ENCODE assay signal across 15 cellular contexts in the genomic region with DNA sequence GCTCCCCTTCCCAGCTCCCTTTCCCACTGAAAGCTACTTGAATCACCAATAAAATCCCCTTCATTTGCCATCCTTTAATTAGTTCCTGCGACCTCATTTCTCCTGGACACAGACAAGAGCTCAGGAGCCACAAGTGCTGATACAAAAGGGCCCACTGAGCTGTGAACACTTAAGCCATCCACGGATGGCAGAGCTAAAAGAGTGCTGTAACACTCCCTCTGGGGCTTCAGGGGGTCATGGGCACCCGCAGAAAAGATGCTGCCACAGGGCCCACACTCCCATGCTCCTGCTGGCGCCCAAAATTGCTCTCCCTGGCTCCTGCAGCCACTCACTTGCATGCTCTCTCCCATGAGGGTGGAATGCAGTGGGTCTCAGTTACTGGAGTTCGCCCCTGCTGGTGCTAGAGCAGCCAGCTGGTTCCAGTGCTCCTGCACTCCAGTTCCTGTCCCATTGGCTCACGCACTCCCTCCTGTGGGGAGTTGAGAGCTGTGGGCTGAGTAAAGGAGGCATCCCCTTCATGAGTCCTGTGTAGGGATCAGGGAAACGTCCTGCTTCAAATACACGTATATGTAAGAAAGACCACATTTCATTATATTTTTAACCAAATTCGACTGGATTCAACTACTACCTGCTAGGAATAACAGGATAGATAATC.
DNase-seq lines count a peak whose midpoint lies in the region; ATAC-seq lines count a peak whose summit lies in the region.
"Had no signal": no experiment of that assay in that cellular context is flagged by ENCODE, and none has a peak within 500 bp of the region (broad histone marks: within the 10 kb centered on the region; RNA-seq: fewer than 3 reads in every experiment).

No MANE protein-coding gene starts in this region.

- ATAC-seq in GM21515 (IDR thresholded peaks at IDR 0.05; ENCODE audit: unreplicated experiment) (no peak), left ventricle myocardium superior (no peak)
- ATAC-seq: activated T-cell treated with anti-CD3 and anti-CD28 coated beads, Interleukin-2, amount 50 U/mL, for 72 hours had no signal

- intact Hi-C loops in left ventricle myocardium superior (cut with micrococcal nuclease), result no loop called here

- peak; percentile 53 for DNase-seq in ELF-1 (ENCODE audit: low read depth, low spot score)
- DNase-seq in HT1080 (ENCODE audit: low read depth), result peak; percentile 48
- DNase-seq in SK-N-DZ (ENCODE audit: low spot score), result peak; percentile 10
- peak; percentile 25 for DNase-seq in iPS DF 4.7 (ENCODE audit: extremely low read depth, low spot score)
- no peak for DNase-seq in Ammon's horn (ENCODE audit: low spot score)
- no peak for DNase-seq in left ventricle myocardium superior
- no peak for DNase-seq in effector CD4-positive, alpha-beta T cell
- DNase-seq: activated CD4-positive, alpha-beta T cell treated with anti-CD3 and anti-CD28 coated beads for 4 hours; activated T-cell treated with anti-CD3 and anti-CD28 coated beads, Interleukin-2, amount 50 U/mL, for 72 hours; adrenal gland; CD4-positive, alpha-beta T cell; mesenchymal stem cell; NCI-H146; nucleus accumbens had no signal

Comparison
In these comparisons a context has a peak if more than half of its experiments do, and no peak if none do; other contexts are left out.
1. DNase-seq: peak in ELF-1 (single experiment), HT1080 (single experiment), SK-N-DZ (single experiment) and iPS DF 4.7 (single experiment); none in Ammon's horn (single experiment), left ventricle myocardium superior (single experiment) and effector CD4-positive, alpha-beta T cell (single experiment).